ENCODE assay signal across 8 cellular contexts in genomic region chr20:37990571-37991151, GRCh38. TPM values are rescaled to one million over a fixed set of nuclear protein-coding genes. Genes with fewer than 3 reads are reported as not detected.
A peak's percentile ranks its signal among the peaks of the same experiment; 100 is the strongest.
DNase-seq lines count a peak whose midpoint lies in the region; ATAC-seq and TF ChIP-seq lines count a peak whose summit lies in the region.

No MANE protein-coding gene starts in this region.

- H3K27ac ChIP-seq in ovary = no peak overlapping the region

- no peaks in the 10 kb centered on the region for H3K9me3 Mint-ChIP-seq in activated naive CD8-positive, alpha-beta T cell treated with anti-CD3 and anti-CD28 coated beads for 36 hours

- no peaks in the 10 kb centered on the region for H3K27me3 Mint-ChIP-seq in activated naive CD8-positive, alpha-beta T cell treated with anti-CD3 and anti-CD28 coated beads for 36 hours

- H3K27me3 ChIP-seq in ovary = no peaks in the 10 kb centered on the region

- H3K9me3 ChIP-seq in ovary = no peaks in the 10 kb centered on the region

- peaks cover 4% of the 10 kb centered on the region for H3K4me1 ChIP-seq in ovary (ENCODE audit: insufficient read depth)

- no peak for TF ChIP-seq POLR2A in ovary (IDR thresholded peaks at IDR 0.05)

- ATAC-seq in GM18873 (IDR thresholded peaks at IDR 0.05; ENCODE audit: low FRiP score, unreplicated experiment) = peak; percentile 86
- ATAC-seq in HG03103 (IDR thresholded peaks at IDR 0.05; ENCODE audit: low read depth, unreplicated experiment) = peak; percentile 87
- peak; percentile 62 for ATAC-seq in left colon

- H3K36me3 ChIP-seq in ovary = no peaks in the 10 kb centered on the region

- WGBS in ovary, 3 donors = 70 to 83% (median 73%) methylated on average over 10 of the region's 10 CpGs

- no peak overlapping the region for H3K4me3 ChIP-seq in AG10803 (ENCODE audit: low read length)
- H3K4me3 ChIP-seq in ovary = no peak overlapping the region

- intact Hi-C loops in left colon (cut with DNase I, micrococcal nuclease) = loop anchor here in 1 of 2 donors (5.0 kb wide), 1 partner anchor 423 kb away; no protein-coding TSS in a partner anchor
- intact Hi-C loops in ovary (cut with DNase I) = loop anchor here in 3 of 4 donors (10.0 kb wide), 1 partner anchor 426 kb away; no protein-coding TSS in a partner anchor

- no peak overlapping the region for H3K4me3 Mint-ChIP-seq in activated naive CD8-positive, alpha-beta T cell treated with anti-CD3 and anti-CD28 coated beads for 36 hours

- peak overlapping the region; percentile 66 for H3K27ac Mint-ChIP-seq in activated naive CD8-positive, alpha-beta T cell treated with anti-CD3 and anti-CD28 coated beads for 36 hours

- peaks cover 18% of the 10 kb centered on the region for H3K4me1 Mint-ChIP-seq in activated naive CD8-positive, alpha-beta T cell treated with anti-CD3 and anti-CD28 coated beads for 36 hours

- TF ChIP-seq CTCF in AG10803 (conservative IDR thresholded peaks at IDR 0.05; ENCODE audit: low read length) (no peak), ovary (IDR thresholded peaks at IDR 0.05) (no peak)

- no peak for TF ChIP-seq EP300 in ovary (IDR thresholded peaks at IDR 0.05)

- DNase-seq in AG10803 (ENCODE audit: low read depth) = peak; percentile 79
- DNase-seq in RPMI7951 (ENCODE audit: low read depth) = peak; percentile 96
- peak; percentile 58 for DNase-seq in activated naive CD8-positive, alpha-beta T cell treated with anti-CD3 and anti-CD28 coated beads for 36 hours
- DNase-seq in left colon = peak; percentile 58 to 77
- DNase-seq in stimulated activated CD8-positive, alpha-beta memory T cell treated with anti-CD3 and anti-CD28 coated beads, Interleukin-4, amount 100 ng/mL, for 48 hours = peak; percentile 84
- no peak for DNase-seq in ovary

- H3K36me3 Mint-ChIP-seq in activated naive CD8-positive, alpha-beta T cell treated with anti-CD3 and anti-CD28 coated beads for 36 hours = peaks cover 22% of the 10 kb centered on the region

RNA-seq across cellular contexts. Expression of gene TTI1, which starts 42.6 kb away (rescaled TPM):
- total RNA-seq in RPMI7951 (2014; rRNA removed; shearing (Covaris generic)) = 30.6 and 36.4 TPM in 2 replicates
- total RNA-seq in activated naive CD8-positive, alpha-beta T cell treated with anti-CD3 and anti-CD28 coated beads for 36 hours = 10 to 100 TPM; 38.1 to 40.7 TPM
- total RNA-seq in left colon (10 to 100 TPM in 1 of 2 donors, 1 to 10 TPM in 1; 9.6 to 13.6 TPM), ovary (10 to 100 TPM; 10.7 to 19.7 (median 16.3) TPM)
- polyA plus RNA-seq in ovary = 10 to 100 TPM in 1 of 2 donors, 1 to 10 TPM in 1; 9.3 to 18.8 TPM

RNA-seq across cellular contexts. Expression of gene RPRD1B, which starts 42.9 kb away (rescaled TPM):
- total RNA-seq in RPMI7951 (2014; rRNA removed; shearing (Covaris generic)) = 21.5 and 22.3 TPM in 2 replicates
- 10 to 100 TPM; 37.6 to 42.7 TPM for total RNA-seq in activated naive CD8-positive, alpha-beta T cell treated with anti-CD3 and anti-CD28 coated beads for 36 hours
- total RNA-seq in left colon (10 to 100 TPM; 30.8 to 34.9 TPM), ovary (10 to 100 TPM; 21.8 to 45.3 (median 33.4) TPM)
- 10 to 100 TPM; 12.1 to 36.3 TPM for polyA plus RNA-seq in ovary

Comparison
In these comparisons a context has a peak if more than half of its experiments do, and no peak if none do; other contexts are left out.
1. DNase-seq: peak in AG10803 (single experiment), RPMI7951 (single experiment), activated naive CD8-positive, alpha-beta T cell treated with anti-CD3 and anti-CD28 coated beads for 36 hours (single experiment), left colon (2 of 2) and stimulated activated CD8-positive, alpha-beta memory T cell treated with anti-CD3 and anti-CD28 coated beads, Interleukin-4, amount 100 ng/mL, for 48 hours (single experiment); none in ovary (0 of 5).
2. Peak in every context shown above with its lines, with median percentiles within 50 percentile points of each other: ATAC-seq.